In the genomic region with DNA sequence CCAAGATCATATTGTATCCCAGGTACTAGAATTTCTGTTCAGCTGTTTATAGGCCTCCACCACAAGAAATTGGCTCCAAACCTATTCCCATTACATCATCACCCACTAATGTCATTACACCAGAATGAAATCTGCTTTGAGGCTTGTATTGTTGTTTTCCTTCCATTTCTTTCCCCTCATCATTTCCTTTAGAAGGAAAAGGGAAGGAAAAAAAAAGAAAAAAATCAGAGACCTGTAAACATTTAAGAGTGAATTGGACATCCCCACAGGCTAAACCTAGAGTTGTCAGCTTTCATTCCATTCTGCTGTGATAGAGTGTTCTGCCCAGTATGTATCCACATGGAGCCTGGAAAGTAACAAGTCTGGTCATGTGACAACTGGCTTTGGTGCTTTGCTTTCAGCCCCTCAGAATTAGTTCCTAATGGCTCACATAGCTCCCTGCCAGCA, we compare ENCODE assay signal across 12 cellular contexts. TPM values are rescaled to one million over a fixed set of nuclear protein-coding genes. Genes with fewer than 3 reads are reported as not detected.
DNase-seq lines count a peak whose midpoint lies in the region; ATAC-seq and TF ChIP-seq lines count a peak whose summit lies in the region.
"Had no signal": no experiment of that assay in that cellular context is flagged by ENCODE, and none has a peak within 500 bp of the region (broad histone marks: within the 10 kb centered on the region; RNA-seq: fewer than 3 reads in every experiment).

No MANE protein-coding gene starts in this region.

- H3K27me3 ChIP-seq in BJ (ENCODE audit: control insufficient read depth, insufficient read depth, low read length) (no peaks in the 10 kb centered on the region), esophagus squamous epithelium (no peaks in the 10 kb centered on the region), Karpas-422 (ENCODE audit: low read length) (no peaks in the 10 kb centered on the region)

- H3K27ac ChIP-seq in esophagus squamous epithelium: peak overlapping the region in 3 of 4 donors; percentile 2 to 46 (median 38)
- no peak overlapping the region for H3K27ac ChIP-seq in Karpas-422 (ENCODE audit: low read length)
- H3K27ac ChIP-seq: C4-2B, SK-N-MC had no signal

- CTCF ChIA-PET in BJ (lab: Yijun Ruan, JAX): interaction anchor here (0.5 kb wide), 1 partner anchor 68 kb away, joined by 3 read pairs; no protein-coding TSS in a partner anchor

- POLR2A ChIA-PET in BJ (lab: Charles Lee): no interaction called here

- H3K9me2 ChIP-seq in Karpas-422 (replicated peaks; ENCODE audit: insufficient read depth, low read length): no peaks in the 10 kb centered on the region

- H3K4me1 ChIP-seq in esophagus squamous epithelium: peaks cover 0 to 65% (median 10%) of the 10 kb centered on the region in 3 donors
- H3K4me1 ChIP-seq in Karpas-422 (ENCODE audit: low read length): peaks cover 37% of the 10 kb centered on the region

- H3K9me3 ChIP-seq in esophagus squamous epithelium: no peaks in the 10 kb centered on the region
- H3K9me3 ChIP-seq in Karpas-422 (ENCODE audit: low read length): no peaks in the 10 kb centered on the region

- H3K9ac ChIP-seq in Karpas-422 (ENCODE audit: low read length): no peak overlapping the region

- no peak overlapping the region for H2AFZ ChIP-seq in Karpas-422 (ENCODE audit: low read length)

- intact Hi-C loops in esophagus squamous epithelium (cut with DNase I): no loop called here

- H3K4me3 ChIP-seq in BJ (ENCODE audit: low read depth, low read length) (no peak overlapping the region), esophagus squamous epithelium (no peak overlapping the region), Karpas-422 (ENCODE audit: low read length) (no peak overlapping the region)
- H3K4me3 ChIP-seq: SK-N-MC had no signal

- no peak for TF ChIP-seq POLR2A in esophagus squamous epithelium (IDR thresholded peaks at IDR 0.05)

- no peak for ATAC-seq in GM18520 (IDR thresholded peaks at IDR 0.05; ENCODE audit: unreplicated experiment)
- no peak for ATAC-seq in HG02642 (IDR thresholded peaks at IDR 0.05; ENCODE audit: poor library complexity, unreplicated experiment)
- ATAC-seq: activated T-cell treated with anti-CD3 and anti-CD28 coated beads, Interleukin-2, amount 50 U/mL, for 72 hours had no signal

- no peaks in the 10 kb centered on the region for H3K36me3 ChIP-seq in BJ (ENCODE audit: control insufficient read depth, insufficient read depth, low read length)
- peaks cover 0 to 27% (median 10%) of the 10 kb centered on the region in 3 donors for H3K36me3 ChIP-seq in esophagus squamous epithelium
- peaks cover 48% of the 10 kb centered on the region for H3K36me3 ChIP-seq in Karpas-422 (ENCODE audit: insufficient read depth, low read length)

- H3K4me2 ChIP-seq in Karpas-422 (ENCODE audit: low read depth, low read length, poor library complexity, severe bottlenecking): no peak overlapping the region

- peak; percentile 50 for DNase-seq in BJ (ENCODE audit: low read depth)
- DNase-seq in NCI-H82 treated with DMSO at 0.1 percent for 48 hours (lab: John Stamatoyannopoulos, UW; ENCODE audit: unreplicated experiment): peak; percentile 30
- no peak for DNase-seq in esophagus squamous epithelium (lab: John Stamatoyannopoulos, UW)
- peak; percentile 21 for DNase-seq in midbrain (lab: John Stamatoyannopoulos, UW)
- no peak for DNase-seq in Karpas-422
- no peak for DNase-seq in occipital lobe (lab: John Stamatoyannopoulos, UW)
- DNase-seq: activated T-cell treated with anti-CD3 and anti-CD28 coated beads, Interleukin-2, amount 50 U/mL, for 72 hours; NCI-H1092 had no signal

- no peaks in the 10 kb centered on the region for H4K20me1 ChIP-seq in Karpas-422 (ENCODE audit: insufficient read depth, low read depth, low read length)

- no peak for TF ChIP-seq CTCF in BJ (IDR thresholded peaks at IDR 0.05; ENCODE audit: insufficient read depth, low read depth, low read length)
- TF ChIP-seq CTCF in esophagus squamous epithelium (IDR thresholded peaks at IDR 0.05): no peak

- H3K79me2 ChIP-seq in Karpas-422 (ENCODE audit: low read length): peaks cover 86% of the 10 kb centered on the region

RNA-seq across cellular contexts. Expression of a gene that starts 44.6 kb away (rescaled TPM):
- polyA plus RNA-seq in BJ (2011; rRNA removed): 35.0 and 63.2 TPM in 2 replicates
- polyA minus RNA-seq in BJ (2011; rRNA and poly(A)+ RNA removed): 50.8 and 59.2 TPM in 2 replicates
- 10 to 100 TPM; 39.9 to 43.3 (median 41.8) TPM for total RNA-seq in esophagus squamous epithelium
- 52.4 and 62.6 TPM in 2 replicates for total RNA-seq in Karpas-422 (2014; rRNA removed; shearing (Covaris generic); ENCODE audit: low replicate concordance)
- total RNA-seq in occipital lobe: 34.6 TPM

RNA-seq across cellular contexts. Expression of a gene that starts 47.5 kb away (rescaled TPM):
- 0.02 and 0.06 TPM in 2 replicates for polyA plus RNA-seq in BJ (2011; rRNA removed)
- polyA minus RNA-seq in BJ (2011; rRNA and poly(A)+ RNA removed): 0.09 and 0.10 TPM in 2 replicates
- total RNA-seq in esophagus squamous epithelium (1 to 10 TPM in 1 of 4 donors, under 1 TPM in 3; 0.50 to 2.1 (median 0.81) TPM), occipital lobe (1.7 TPM)
- total RNA-seq in Karpas-422 (2014; rRNA removed; shearing (Covaris generic); ENCODE audit: low replicate concordance): 2.3 and 3.2 TPM in 2 replicates

Comparison
In these comparisons a context has a peak if more than half of its experiments do, and no peak if none do; other contexts are left out.
1. DNase-seq: peak in BJ (single experiment), NCI-H82 treated with DMSO at 0.1 percent for 48 hours (single experiment) and midbrain (single experiment); none in esophagus squamous epithelium (single experiment), Karpas-422 (single experiment) and occipital lobe (single experiment).